ENCODE assay signal across 23 cellular contexts in the genomic region with DNA sequence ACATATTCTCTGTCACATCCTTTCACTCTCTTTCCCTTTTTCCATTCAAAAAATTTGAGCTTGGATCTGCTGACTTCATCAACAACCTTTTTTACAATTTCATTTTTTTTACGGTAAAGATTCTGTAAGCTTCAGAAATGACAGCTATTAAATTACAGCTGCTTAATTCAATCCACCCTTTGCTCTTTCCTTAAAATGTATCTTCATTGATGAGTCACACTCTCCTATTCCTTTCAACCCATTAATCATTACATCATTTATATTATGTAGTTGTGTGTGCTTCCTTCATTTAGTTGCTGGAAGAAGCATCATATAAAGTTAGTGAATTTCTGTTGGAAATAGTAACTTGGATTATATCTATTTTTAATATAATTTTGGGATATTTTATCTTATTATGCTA.
A peak's percentile ranks its signal among the peaks of the same experiment; 100 is the strongest.
DNase-seq lines count a peak whose midpoint lies in the region; TF ChIP-seq lines count a peak whose summit lies in the region.
"Had no signal": no experiment of that assay in that cellular context is flagged by ENCODE, and none has a peak within 500 bp of the region (broad histone marks: within the 10 kb centered on the region; RNA-seq: fewer than 3 reads in every experiment).

No MANE protein-coding gene starts in this region.

- H4K20me1 ChIP-seq in SK-N-SH (ENCODE audit: insufficient read depth): no peaks in the 10 kb centered on the region

- WGBS in SK-N-SH (ENCODE audit: low lambda C conversion rate): 6% methylated on average over 1 of the region's 1 CpG

- H3K27ac ChIP-seq in SK-N-SH (ENCODE audit: low read depth in 2 of 2, low read length in 1 of 2): no peak overlapping the region
- H3K27ac ChIP-seq: KMS-11 had no signal

- H3K27me3 ChIP-seq in SK-N-SH (ENCODE audit: insufficient read depth): no peaks in the 10 kb centered on the region
- H3K27me3 ChIP-seq: BE2C had no signal

- no peaks in the 10 kb centered on the region for H3K9me3 ChIP-seq in SK-N-SH
- H3K9me3 ChIP-seq: BE2C had no signal

- POLR2A ChIA-PET in SK-N-SH (lab: Yijun Ruan, JAX): interaction anchor here (0.6 kb wide), 1 partner anchor 452 kb away, joined by 3 read pairs; no protein-coding TSS in a partner anchor

- no peak overlapping the region for H3K9ac ChIP-seq in SK-N-SH
- H3K9ac ChIP-seq: KMS-11 had no signal

- H3K36me3 ChIP-seq in SK-N-SH (replicated peaks in 1 of 2; ENCODE audit: control insufficient read depth in 1 of 2, insufficient read depth in 2 of 2, low read length in 1 of 2): no peaks in the 10 kb centered on the region
- H3K36me3 ChIP-seq: BE2C had no signal

- 0 out of 4 replicates have a peak, but pooled peaks of 1 of the 2 experiments have one; percentile 9 for TF ChIP-seq EP300 in SK-N-SH (IDR thresholded peaks at IDR 0.05; ENCODE audit: borderline replicate concordance in 1 of 2, low read depth in 1 of 2, low read length in 1 of 2)

- H3F3A ChIP-seq in SK-N-SH (replicated peaks; ENCODE audit: insufficient read depth): peaks cover 6% of the 10 kb centered on the region

- no peak overlapping the region for H2AFZ ChIP-seq in SK-N-SH (ENCODE audit: low read depth)
- H2AFZ ChIP-seq: GM23338 had no signal

- DNase-seq in COLO829 (ENCODE audit: low spot score) (peak; percentile 58), HCEC 1CT (peak; percentile 30), SK-N-SH (no peak), fibroblast of mammary gland (ENCODE audit: low read depth) (peak; percentile 27), activated gamma-delta T cell (lab: John Stamatoyannopoulos, UW) (no peak), ureter (ENCODE audit: low spot score) (no peak)
- no peak for DNase-seq in activated CD4-positive, alpha-beta T cell treated with anti-CD3 and anti-CD28 coated beads, Interleukin-2, amount 50 U/mL, for 4 hours
- no peak for DNase-seq in activated naive CD4-positive, alpha-beta T cell (lab: John Stamatoyannopoulos, UW)
- DNase-seq: BE2C; Calu3; CD8-positive, alpha-beta memory T cell; DMS153; H9; MM.1S; NCI-H1417; NCI-H1694; NCI-H2029 treated with DMSO at 0.1 percent for 48 hours; NCI-H524; NCI-H774; PC-3; Right ventricle myocardium superior had no signal

- H3K4me2 ChIP-seq in SK-N-SH: no peak overlapping the region; the same call in 1 of the 2 replicates
- H3K4me2 ChIP-seq: GM23338, KMS-11 had no signal

- CTCF ChIA-PET in SK-N-SH (lab: Yijun Ruan, JAX): no interaction called here

- TF ChIP-seq RAD21 in SK-N-SH (IDR thresholded peaks at IDR 0.05; ENCODE audit: low read length): no peak

- no peak overlapping the region for H3K4me3 ChIP-seq in SK-N-SH (ENCODE audit: low read depth in 2 of 2, low read length in 1 of 2)
- H3K4me3 ChIP-seq in fibroblast of mammary gland (ENCODE audit: control insufficient read depth, low read depth, low read length): no peak overlapping the region
- H3K4me3 ChIP-seq: GM23338 had no signal

- TF ChIP-seq CTCF in SK-N-SH (IDR thresholded peaks at IDR 0.05) (no peak), fibroblast of mammary gland (conservative IDR thresholded peaks at IDR 0.05; ENCODE audit: control insufficient read depth, insufficient read depth, low read depth, low read length) (no peak)

- H3K9me2 ChIP-seq in SK-N-SH: no peaks in the 10 kb centered on the region

- H3K79me2 ChIP-seq in SK-N-SH (ENCODE audit: insufficient read depth): no peaks in the 10 kb centered on the region

- H3K4me1 ChIP-seq in SK-N-SH (ENCODE audit: control insufficient read depth in 1 of 2, insufficient read depth in 2 of 2, low read depth in 1 of 2, low read length in 1 of 2): peaks cover 0 to 4% of the 10 kb centered on the region in 2 experiments; a peak in 1 of 4 replicates
- H3K4me1 ChIP-seq: BE2C had no signal

TF ChIP-seq in SK-N-SH, 30 proteins besides CTCF, POLR2A, EP300 and RAD21:
- TF ChIP-seq JUND (IDR thresholded peaks at IDR 0.05) (peak; percentile 79), FOSL2 (IDR thresholded peaks at IDR 0.05; ENCODE audit: borderline replicate concordance, low read depth) (peak; percentile 65; the same call in 1 of the 2 replicates), ZBTB33 (IDR thresholded peaks at IDR 0.05; ENCODE audit: borderline replicate concordance, low read depth) (no peak), TCF12 (IDR thresholded peaks at IDR 0.05) (peak; percentile 74), CHD2 (IDR thresholded peaks at IDR 0.05; ENCODE audit: low read length, partially characterized antibody) (no peak), MAX (IDR thresholded peaks at IDR 0.05; ENCODE audit: low read depth) (no peak), YY1 (IDR thresholded peaks at IDR 0.05; ENCODE audit: low read depth) (no peak), ELF1 (IDR thresholded peaks at IDR 0.05) (no peak), NRF1 (IDR thresholded peaks at IDR 0.05; ENCODE audit: low read depth, low read length) (no peak)
- TF ChIP-seq, protein P1, sequence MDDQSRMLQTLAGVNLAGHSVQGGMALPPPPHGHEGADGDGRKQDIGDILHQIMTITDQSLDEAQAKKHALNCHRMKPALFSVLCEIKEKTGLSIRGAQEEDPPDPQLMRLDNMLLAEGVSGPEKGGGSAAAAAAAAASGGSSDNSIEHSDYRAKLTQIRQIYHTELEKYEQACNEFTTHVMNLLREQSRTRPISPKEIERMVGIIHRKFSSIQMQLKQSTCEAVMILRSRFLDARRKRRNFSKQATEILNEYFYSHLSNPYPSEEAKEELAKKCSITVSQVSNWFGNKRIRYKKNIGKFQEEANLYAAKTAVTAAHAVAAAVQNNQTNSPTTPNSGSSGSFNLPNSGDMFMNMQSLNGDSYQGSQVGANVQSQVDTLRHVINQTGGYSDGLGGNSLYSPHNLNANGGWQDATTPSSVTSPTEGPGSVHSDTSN (IDR thresholded peaks at IDR 0.05): peak; percentile 83

Comparison
In these comparisons a context has a peak if more than half of its experiments do, and no peak if none do; other contexts are left out.
1. DNase-seq: peak in COLO829 (single experiment), HCEC 1CT (single experiment) and fibroblast of mammary gland (single experiment); none in SK-N-SH (single experiment), activated CD4-positive, alpha-beta T cell treated with anti-CD3 and anti-CD28 coated beads, Interleukin-2, amount 50 U/mL, for 4 hours (0 of 2), activated gamma-delta T cell (single experiment), activated naive CD4-positive, alpha-beta T cell (0 of 4) and ureter (single experiment).